19 cellular contexts compared by ENCODE assay signal in the genomic region with DNA sequence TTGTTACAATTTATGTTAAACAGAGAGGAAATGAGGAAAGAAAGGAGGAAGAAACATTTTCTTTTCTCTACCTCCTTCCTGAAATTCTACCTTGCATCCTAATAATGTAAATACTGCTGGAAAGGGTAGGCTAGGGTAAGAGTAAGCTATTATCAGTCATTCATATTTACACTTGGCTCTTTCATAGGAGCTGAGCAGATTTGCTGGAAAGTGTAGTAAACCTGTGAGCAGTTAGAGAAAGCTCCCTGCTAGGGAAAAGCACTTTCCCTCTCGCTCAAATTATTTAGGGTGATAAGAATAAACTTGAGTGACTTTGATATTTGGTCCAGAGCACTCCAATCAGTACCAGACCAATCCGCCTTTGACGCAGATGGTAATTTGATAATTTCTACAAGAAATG.
DNase-seq lines count a peak whose midpoint lies in the region; FAIRE-seq and TF ChIP-seq lines count a peak whose summit lies in the region.
"Had no signal": no experiment of that assay in that cellular context is flagged by ENCODE, and none has a peak within 500 bp of the region (broad histone marks: within the 10 kb centered on the region; RNA-seq: fewer than 3 reads in every experiment).

No MANE protein-coding gene starts in this region.

- intact Hi-C loops in dorsolateral prefrontal cortex (cut with DNase I), result no loop called here
- intact Hi-C loops in PC-9 (cut with micrococcal nuclease; ENCODE audit: unreplicated experiment), result no loop called here

- H3K4me2 ChIP-seq in PC-9, result no peak overlapping the region
- H3K4me2 ChIP-seq: BLaER1 treated with 17β-estradiol and CSF1 and Interleukin-3, amounts not matched to agents 10 nM and 100 nM; GM23338 had no signal

- H3F3A ChIP-seq in PC-9 (ENCODE audit: insufficient read depth, low read depth), result no peaks in the 10 kb centered on the region

- H3K27me3 ChIP-seq in dorsolateral prefrontal cortex (no peaks in the 10 kb centered on the region), PC-9 (ENCODE audit: insufficient read depth, low read depth) (no peaks in the 10 kb centered on the region), SJCRH30 (no peaks in the 10 kb centered on the region)
- H3K27me3 ChIP-seq: BLaER1 treated with 17β-estradiol and CSF1 and Interleukin-3, amounts not matched to agents 10 nM and 100 nM had no signal

- TF ChIP-seq CTCF in dorsolateral prefrontal cortex (IDR thresholded peaks at IDR 0.05 in 54 of 56, conservative IDR thresholded peaks at IDR 0.05 in 2 of 56; ENCODE audit: low read depth in 1 of 56, partially characterized antibody in 56 of 56) (no peak), PC-9 (conservative IDR thresholded peaks at IDR 0.05) (no peak)

- H3K9me3 ChIP-seq in PC-9 (ENCODE audit: insufficient read depth, low read depth) (no peaks in the 10 kb centered on the region), SJCRH30 (replicated peaks) (no peaks in the 10 kb centered on the region)

- H3K4me3 ChIP-seq in dorsolateral prefrontal cortex (no peak overlapping the region), PC-9 (no peak overlapping the region), SJCRH30 (no peak overlapping the region)
- H3K4me3 ChIP-seq: BLaER1 treated with 17β-estradiol and CSF1 and Interleukin-3, amounts not matched to agents 10 nM and 100 nM; GM23338 had no signal

- DNase-seq in NCI-H1092 treated with DMSO at 0.1 percent for 48 hours (lab: John Stamatoyannopoulos, UW) (peak; percentile 14), NCI-H1092 (lab: John Stamatoyannopoulos, UW) (no peak), NCI-H748 (lab: John Stamatoyannopoulos, UW; ENCODE audit: unreplicated experiment) (peak; percentile 80), dorsolateral prefrontal cortex (no peak), PC-9 (no peak), NCI-H128 (lab: John Stamatoyannopoulos, UW; ENCODE audit: unreplicated experiment) (no peak), SJCRH30 (no peak)
- DNase-seq: 8988T; Calu3; CD8-positive, alpha-beta T cell; HCEC 1CT; HFFc6 had no signal

- no peak overlapping the region for H2AFZ ChIP-seq in PC-9
- H2AFZ ChIP-seq: GM23338 had no signal

- no TSS peak for BruUV-seq in PC-9 (replicated peaks; lab: Mats Ljungman, UMichigan)

- FAIRE-seq in islet of Langerhans (lab: Jason Lieb, UNC), result peak; percentile 53
- FAIRE-seq: G401.6, GM12891, H54, HepG2 had no signal

- H3K27ac ChIP-seq in dorsolateral prefrontal cortex (peak overlapping the region in 31 of 59 donors; percentile 0 to 71 (median 35)), PC-9 (no peak overlapping the region), SJCRH30 (no peak overlapping the region)
- H3K27ac ChIP-seq: BLaER1 treated with 17β-estradiol and CSF1 and Interleukin-3, amounts not matched to agents 10 nM and 100 nM had no signal

- H3K36me3 ChIP-seq in PC-9 (ENCODE audit: low read depth) (no peaks in the 10 kb centered on the region), SJCRH30 (no peaks in the 10 kb centered on the region)
- H3K36me3 ChIP-seq: BLaER1 treated with 17β-estradiol and CSF1 and Interleukin-3, amounts not matched to agents 10 nM and 100 nM had no signal

- POLR2A ChIA-PET in PC-9 (lab: Charles Lee; ENCODE audit: unreplicated experiment), result no interaction called here

- CTCF ChIA-PET in PC-9 (lab: Charles Lee), result no interaction called here

- H4K20me1 ChIP-seq in PC-9 (ENCODE audit: insufficient read depth), result no peaks in the 10 kb centered on the region
- H4K20me1 ChIP-seq: BLaER1 treated with 17β-estradiol and CSF1 and Interleukin-3, amounts not matched to agents 10 nM and 100 nM had no signal

- H3K4me1 ChIP-seq in PC-9 (replicated peaks; ENCODE audit: insufficient read depth), result no peaks in the 10 kb centered on the region
- H3K4me1 ChIP-seq in SJCRH30, result 0 out of 2 replicates have a peak, but pooled peaks cover 3% of the 10 kb centered on the region

- H3K9me2 ChIP-seq in PC-9 (ENCODE audit: insufficient read depth), result no peaks in the 10 kb centered on the region

- H3K79me2 ChIP-seq in PC-9 (ENCODE audit: low read depth), result no peaks in the 10 kb centered on the region

Comparison
In these comparisons a context has a peak if more than half of its experiments do, and no peak if none do; other contexts are left out.
1. DNase-seq: peak in NCI-H1092 treated with DMSO at 0.1 percent for 48 hours (single experiment) and NCI-H748 (single experiment); none in NCI-H1092 (single experiment), dorsolateral prefrontal cortex (0 of 10), PC-9 (0 of 2), NCI-H128 (single experiment) and SJCRH30 (0 of 2).
2. H3K27ac ChIP-seq: peak in dorsolateral prefrontal cortex (31 of 59); none in PC-9 (single experiment) and SJCRH30 (single experiment).